Comparison of ENCODE assay signal across 17 cellular contexts in genomic region chr3:128060473-128061381, GRCh38. TPM values are rescaled to one million over a fixed set of nuclear protein-coding genes. Genes with fewer than 3 reads are reported as not detected.
DNase-seq lines count a peak whose midpoint lies in the region; FAIRE-seq and TF ChIP-seq lines count a peak whose summit lies in the region.
"Had no signal": no experiment of that assay in that cellular context is flagged by ENCODE, and none has a peak within 500 bp of the region (broad histone marks: within the 10 kb centered on the region; RNA-seq: fewer than 3 reads in every experiment).

No MANE protein-coding gene starts in this region.

- TF ChIP-seq CTCF in AG04450 (IDR thresholded peaks at IDR 0.05; ENCODE audit: low read depth, low read length) (peak; percentile 44), astrocyte (IDR thresholded peaks at IDR 0.05; ENCODE audit: insufficient read depth, low read depth, low read length) (no peak), fibroblast of the aortic adventitia (IDR thresholded peaks at IDR 0.05; ENCODE audit: insufficient read depth, low read length) (peak; percentile 31)

- peak overlapping the region; percentile 94 for H3K27ac ChIP-seq in AG04450 (ENCODE audit: low read depth, low read length)
- H3K27ac ChIP-seq in astrocyte (ENCODE audit: low read depth, low read length): peak overlapping the region; percentile 89
- H3K27ac ChIP-seq: prostate gland, vagina had no signal

- peak; percentile 62 for FAIRE-seq in astrocyte (lab: Jason Lieb, UNC)

- POLR2A ChIA-PET in AG04450 (lab: Yijun Ruan, JAX): interaction anchor here (0.8 to 1.2 kb wide), 4 partner anchors 8 to 485 kb away, joined by 3 to 9 read pairs (median 3); partner anchors contain the start of gene SEC61A1

- peaks cover 89% of the 10 kb centered on the region for H4K20me1 ChIP-seq in astrocyte (ENCODE audit: insufficient read depth, low read length)

- peaks cover 26% of the 10 kb centered on the region for H3K4me1 Mint-ChIP-seq in astrocyte (ENCODE audit: low read depth, unreplicated experiment)

- H3K9me3 ChIP-seq in AG04450 (ENCODE audit: control insufficient read depth, insufficient read depth, low read length) (no peaks in the 10 kb centered on the region), astrocyte (ENCODE audit: insufficient read depth, low read depth, low read length) (no peaks in the 10 kb centered on the region)
- H3K9me3 ChIP-seq: HAP-1, prostate gland, vagina had no signal

- H3K36me3 Mint-ChIP-seq in astrocyte (ENCODE audit: low read depth, unreplicated experiment): peaks cover 38% of the 10 kb centered on the region

- no peak overlapping the region for H3K4me3 Mint-ChIP-seq in astrocyte (ENCODE audit: unreplicated experiment)
- H3K4me3 Mint-ChIP-seq: T-helper 1 cell treated with Interleukin-12 subunit alpha and Interleukin-12 subunit beta and Interleukin-4 antibody, amounts not matched to agents 30 μg/mL and 1 μg/mL, for 36 hours had no signal

- H2AFZ ChIP-seq in astrocyte (ENCODE audit: low read depth, low read length): no peak overlapping the region

- intact Hi-C loops in head of caudate nucleus (cut with DNase I): no loop called here

- peaks cover 72% of the 10 kb centered on the region for H3K36me3 ChIP-seq in astrocyte (ENCODE audit: insufficient read depth, low read length)

- H3K27me3 Mint-ChIP-seq in astrocyte (ENCODE audit: low read depth, unreplicated experiment): no peaks in the 10 kb centered on the region

- peaks cover 76% of the 10 kb centered on the region for H3K79me2 ChIP-seq in astrocyte (ENCODE audit: insufficient read depth, low read length)

- H3K9me3 Mint-ChIP-seq in astrocyte (ENCODE audit: unreplicated experiment): no peaks in the 10 kb centered on the region
- H3K9me3 Mint-ChIP-seq: T-helper 1 cell treated with Interleukin-12 subunit alpha and Interleukin-12 subunit beta and Interleukin-4 antibody, amounts not matched to agents 30 μg/mL and 1 μg/mL, for 36 hours had no signal

- DNase-seq in AG04450 (ENCODE audit: low read depth, low spot score) (peak; percentile 95), HS-27A (ENCODE audit: low read depth) (peak; percentile 90), astrocyte (ENCODE audit: low read depth) (peak; percentile 98), fibroblast of the aortic adventitia (ENCODE audit: low read depth) (peak; percentile 96), head of caudate nucleus (no peak), DMS53 (lab: John Stamatoyannopoulos, UW) (no peak), DMS153 (lab: John Stamatoyannopoulos, UW) (no peak), D341Med (ENCODE audit: low spot score) (no peak)
- DNase-seq: activated CD4-positive, alpha-beta T cell treated with anti-CD3 and anti-CD28 coated beads, Interleukin-2, amount 50 U/mL, for 1 hour; central memory CD4-positive, alpha-beta T cell; DMS79 treated with DMSO at 0.1 percent for 48 hours; NCI-H1048; stimulated activated CD4-positive, alpha-beta T cell treated with anti-CD3 and anti-CD28 coated beads, Interleukin-2, amount 100 ng/mL, for 24 hours had no signal

- H3K4me3 ChIP-seq in AG04450 (ENCODE audit: low read depth, low read length) (no peak overlapping the region), astrocyte (ENCODE audit: insufficient read depth, low read depth, low read length) (no peak overlapping the region), fibroblast of the aortic adventitia (ENCODE audit: low read depth, low read length) (no peak overlapping the region)
- H3K4me3 ChIP-seq: HAP-1, prostate gland, vagina had no signal

- H3K27me3 ChIP-seq in AG04450 (ENCODE audit: control insufficient read depth, insufficient read depth, low read length): no peaks in the 10 kb centered on the region
- no peaks in the 10 kb centered on the region for H3K27me3 ChIP-seq in astrocyte (ENCODE audit: insufficient read depth, low read length)
- H3K27me3 ChIP-seq: vagina had no signal

- no peak overlapping the region for H3K27ac Mint-ChIP-seq in astrocyte (ENCODE audit: unreplicated experiment)
- H3K27ac Mint-ChIP-seq: T-helper 1 cell treated with Interleukin-12 subunit alpha and Interleukin-12 subunit beta and Interleukin-4 antibody, amounts not matched to agents 30 μg/mL and 1 μg/mL, for 36 hours had no signal

- CTCF ChIA-PET in AG04450 (lab: Charles Lee): interaction anchor here (0.5 to 2.2 kb wide), 4 partner anchors 14 to 486 kb away, joined by 4 to 5 read pairs (median 5); no protein-coding TSS in a partner anchor

- peak overlapping the region; percentile 63 for H3K4me2 ChIP-seq in astrocyte (ENCODE audit: low read length)

- H3K4me1 ChIP-seq in astrocyte (ENCODE audit: insufficient read depth, low read length): peaks cover 38% of the 10 kb centered on the region
- H3K4me1 ChIP-seq: HAP-1, prostate gland had no signal

- peak overlapping the region; percentile 68 for H3K9ac ChIP-seq in astrocyte (ENCODE audit: low read length)

RNA-seq across cellular contexts. Expression of gene SEC61A1, which starts 8.5 kb away (rescaled TPM):
- polyA plus RNA-seq in AG04450 (2011; rRNA removed): 543 and 639 TPM in 2 replicates
- 729 and 763 TPM in 2 replicates for polyA minus RNA-seq in AG04450 (2011; rRNA and poly(A)+ RNA removed)
- 400 and 432 TPM in 2 replicates for total RNA-seq in astrocyte
- 120 and 406 TPM in 2 replicates for total RNA-seq in fibroblast of the aortic adventitia (ENCODE audit: low replicate concordance)

Comparison
In these comparisons a context has a peak if more than half of its experiments do, and no peak if none do; other contexts are left out.
1. DNase-seq: peak in AG04450 (single experiment), HS-27A (single experiment), astrocyte (single experiment) and fibroblast of the aortic adventitia (single experiment); none in head of caudate nucleus (0 of 42), DMS53 (single experiment), DMS153 (single experiment) and D341Med (single experiment).